In the genomic region with DNA sequence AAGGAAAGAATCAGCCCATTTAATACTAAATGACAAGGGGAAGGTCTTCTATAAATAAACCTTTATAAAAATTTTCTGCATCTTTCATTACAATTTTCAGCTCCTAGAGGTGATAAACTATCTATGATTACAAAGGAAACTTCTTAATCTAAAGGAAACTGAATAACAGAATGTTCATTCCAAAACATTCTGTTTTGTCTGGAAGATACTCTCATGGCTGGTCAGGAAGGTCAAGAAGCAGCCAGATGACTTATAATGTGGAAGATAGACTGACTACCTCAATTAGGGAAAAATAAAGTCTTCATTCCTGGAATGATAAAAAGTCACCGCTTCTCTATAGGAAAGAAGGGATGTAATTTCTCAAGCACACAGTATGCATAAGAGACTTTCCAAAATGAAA, we compare ENCODE assay signal across 8 cellular contexts.
"Had no signal": no experiment of that assay in that cellular context is flagged by ENCODE, and none has a peak within 500 bp of the region (broad histone marks: within the 10 kb centered on the region; RNA-seq: fewer than 3 reads in every experiment).

No MANE protein-coding gene starts in this region.

- H3K4me3 Mint-ChIP-seq: HFFc6 had no signal

- ATAC-seq: HCT116 had no signal

- H3K4me3 ChIP-seq: GM23248, HAP-1 had no signal

- H3K9me3 ChIP-seq: HAP-1 had no signal

- H3K36me3 ChIP-seq: HAP-1 had no signal

- H3K9me3 Mint-ChIP-seq: HFFc6 had no signal

- DNase-seq: GM23248, GOT3, H7, HFFc6, IMR-90 had no signal

- H3K27ac ChIP-seq: GM23248, HL-60 had no signal

- H3K27ac Mint-ChIP-seq: HFFc6 had no signal
